In the genomic region with DNA sequence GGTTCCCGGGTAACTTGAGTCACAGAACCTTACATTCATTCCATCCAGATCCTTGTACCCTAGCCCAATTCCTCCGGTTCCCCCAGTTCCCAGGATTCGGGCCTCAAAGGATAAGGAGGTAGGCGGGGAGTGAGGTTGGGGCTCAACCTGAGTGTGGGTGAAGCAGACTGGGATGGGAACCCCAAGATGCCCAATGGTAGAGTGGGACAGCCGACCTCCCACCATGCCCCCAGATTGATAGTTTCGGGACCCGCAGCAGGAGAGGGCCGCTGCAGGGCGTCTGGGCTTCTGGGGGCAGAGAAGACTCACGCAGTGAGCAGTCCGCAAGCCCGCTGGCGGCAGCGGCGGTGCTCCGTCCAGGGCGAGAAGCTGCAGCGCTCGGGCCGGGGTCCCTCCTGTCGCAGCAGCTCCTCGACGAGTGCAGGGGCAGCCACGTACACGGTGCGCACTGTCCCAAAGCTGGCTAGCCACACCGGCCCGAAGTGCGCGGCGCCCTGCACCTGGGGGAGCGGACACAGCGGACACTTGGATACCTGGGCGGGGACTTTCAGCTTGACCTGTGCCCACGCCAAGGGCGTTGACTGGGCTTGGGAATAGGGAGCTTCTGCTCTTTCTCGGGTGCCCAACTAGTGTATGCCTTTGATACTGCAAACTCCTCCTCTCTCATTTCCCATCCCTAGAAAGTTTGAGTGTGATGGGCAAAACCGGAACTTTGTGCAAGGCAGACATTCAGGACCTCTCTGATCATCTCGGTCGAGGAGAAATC, we compare ENCODE assay signal across 6 cellular contexts. TPM values are rescaled to one million over a fixed set of nuclear protein-coding genes. Genes with fewer than 3 reads are reported as not detected.
DNase-seq lines count a peak whose midpoint lies in the region; ATAC-seq and TF ChIP-seq lines count a peak whose summit lies in the region.

No MANE protein-coding gene starts in this region.

- H3K4me3 ChIP-seq in epithelial cell of proximal tubule (ENCODE audit: low read depth, low read length), result peak overlapping the region; percentile 47

- peak; percentile 14 for ATAC-seq in stimulated activated naive CD8-positive, alpha-beta T cell treated with anti-CD3 and anti-CD28 coated beads, Interleukin-15, Interleukin-2, amounts not matched to agents 100 U/mL and 50 U/mL, for 24 hours
- ATAC-seq in HG02870 (IDR thresholded peaks at IDR 0.05; ENCODE audit: unreplicated experiment) (no peak), GM21825 (IDR thresholded peaks at IDR 0.05; ENCODE audit: unreplicated experiment) (no peak)

- DNase-seq in NCI-H146 (lab: John Stamatoyannopoulos, UW) (peak; percentile 17), NCI-H146 treated with DMSO at 0.1 percent for 48 hours (lab: John Stamatoyannopoulos, UW; ENCODE audit: unreplicated experiment) (no peak), epithelial cell of proximal tubule (ENCODE audit: low read depth) (no peak)
- DNase-seq in stimulated activated naive CD8-positive, alpha-beta T cell treated with anti-CD3 and anti-CD28 coated beads, Interleukin-15, Interleukin-2, amounts not matched to agents 100 U/mL and 50 U/mL, for 24 hours, result peak; percentile 29

- TF ChIP-seq CTCF in epithelial cell of proximal tubule (conservative IDR thresholded peaks at IDR 0.05; ENCODE audit: low read depth, low read length), result no peak

RNA-seq across cellular contexts. Expression of gene CYP27B1, which starts 1.0 kb away (rescaled TPM):
- 0.87 and 3.6 TPM in 2 replicates for total RNA-seq in epithelial cell of proximal tubule

RNA-seq across cellular contexts. Expression of gene METTL1, which starts 6.0 kb away (rescaled TPM):
- total RNA-seq in epithelial cell of proximal tubule, result 27.3 and 43.2 TPM in 2 replicates

RNA-seq across cellular contexts. Expression of gene EEF1AKMT3, which starts 6.5 kb away (rescaled TPM):
- 4.2 and 11.2 TPM in 2 replicates for total RNA-seq in epithelial cell of proximal tubule

RNA-seq across cellular contexts. Expression of gene MARCHF9, which starts 11.0 kb away (rescaled TPM):
- total RNA-seq in epithelial cell of proximal tubule, result 4.5 and 4.7 TPM in 2 replicates

RNA-seq across cellular contexts. Expression of gene CDK4, which starts 13.8 kb away (rescaled TPM):
- 178 and 363 TPM in 2 replicates for total RNA-seq in epithelial cell of proximal tubule

Comparison
In these comparisons a context has a peak if more than half of its experiments do, and no peak if none do; other contexts are left out.
1. DNase-seq: peak in NCI-H146 (single experiment) and stimulated activated naive CD8-positive, alpha-beta T cell treated with anti-CD3 and anti-CD28 coated beads, Interleukin-15, Interleukin-2, amounts not matched to agents 100 U/mL and 50 U/mL, for 24 hours (single experiment); none in NCI-H146 treated with DMSO at 0.1 percent for 48 hours (single experiment) and epithelial cell of proximal tubule (single experiment).